30 cellular contexts compared by ENCODE assay signal in genomic region chr6:100381111-100381510, GRCh38.
DNase-seq lines count a peak whose midpoint lies in the region; ATAC-seq and TF ChIP-seq lines count a peak whose summit lies in the region.
"Had no signal": no experiment of that assay in that cellular context is flagged by ENCODE, and none has a peak within 500 bp of the region (broad histone marks: within the 10 kb centered on the region; RNA-seq: fewer than 3 reads in every experiment).

No MANE protein-coding gene starts in this region.

- H3K27me3 ChIP-seq in tibial artery, result no peaks in the 10 kb centered on the region
- H3K27me3 ChIP-seq: breast epithelium, heart left ventricle, transverse colon had no signal

- H3K27ac ChIP-seq in caudate nucleus (ENCODE audit: low read depth, low read length) (no peak overlapping the region), tibial artery (no peak overlapping the region)
- H3K27ac ChIP-seq: 22Rv1, breast epithelium, heart left ventricle, transverse colon had no signal

- H3K36me3 ChIP-seq in tibial artery, result no peaks in the 10 kb centered on the region
- H3K36me3 ChIP-seq: breast epithelium, heart left ventricle, transverse colon had no signal

- no peaks in the 10 kb centered on the region for H3K9me3 ChIP-seq in tibial artery
- H3K9me3 ChIP-seq: breast epithelium, heart left ventricle, transverse colon had no signal

- TF ChIP-seq CTCF in choroid plexus epithelial cell (conservative IDR thresholded peaks at IDR 0.05; ENCODE audit: low read depth, low read length) (no peak), tibial artery (IDR thresholded peaks at IDR 0.05) (no peak)

- no peak for ATAC-seq in GM19452 (IDR thresholded peaks at IDR 0.05; ENCODE audit: unreplicated experiment)
- ATAC-seq: activated CD8-positive, alpha-beta T cell treated with anti-CD3 and anti-CD28 coated beads, Interleukin-2, amount 10 ng/mL, durations not matched to agents 7 days and 5 days; GM12878; heart left ventricle; sciatic nerve had no signal

- intact Hi-C loops in tibial artery (cut with DNase I; ENCODE audit: low total_unique reads), result no loop called here

- peaks cover 0 to 19% (median 0%) of the 10 kb centered on the region in 4 donors for H3K4me1 ChIP-seq in tibial artery
- H3K4me1 ChIP-seq: breast epithelium, heart left ventricle, transverse colon had no signal

- DNase-seq in AG08395 (ENCODE audit: low spot score), result peak; percentile 18
- DNase-seq in MV-4-11 (lab: John Stamatoyannopoulos, UW), result peak; percentile 5
- peak; percentile 16 for DNase-seq in choroid plexus epithelial cell (ENCODE audit: low read depth)
- DNase-seq in left kidney (ENCODE audit: low read depth, low spot score), result peak; percentile 18
- DNase-seq in caudate nucleus (lab: John Stamatoyannopoulos, UW), result no peak
- DNase-seq in occipital lobe (lab: John Stamatoyannopoulos, UW), result no peak
- no peak for DNase-seq in tibial artery
- DNase-seq: activated CD4-positive, alpha-beta T cell treated with anti-CD3 and anti-CD28 coated beads for 4 hours; activated CD8-positive, alpha-beta T cell treated with anti-CD3 and anti-CD28 coated beads, Interleukin-2, amount 10 ng/mL, durations not matched to agents 7 days and 5 days; activated naive CD4-positive, alpha-beta T cell treated with anti-CD3 and anti-CD28 coated beads, Interleukin-2, amount 50 U/mL, for 16 hours; CD4-positive, CD25-positive, alpha-beta regulatory T cell; effector CD4-positive, alpha-beta T cell; foreskin melanocyte; H7; heart left ventricle; KBM-7; kidney; naive B cell; NCI-H1105; NCI-H2029 treated with DMSO at 0.1 percent for 48 hours; NCI-H226; NCI-H748 treated with DMSO at 0.1 percent for 48 hours; SHP77 treated with DMSO at 0.1 percent for 48 hours; stimulated activated CD4-positive, alpha-beta T cell treated with anti-CD3 and anti-CD28 coated beads, Interleukin-4, amount 100 ng/mL, for 24 hours; transverse colon had no signal

- H3K4me3 ChIP-seq in choroid plexus epithelial cell (ENCODE audit: low read depth, low read length) (no peak overlapping the region), tibial artery (no peak overlapping the region)
- H3K4me3 ChIP-seq: breast epithelium, GM12878, heart left ventricle, transverse colon had no signal

Comparison
In these comparisons a context has a peak if more than half of its experiments do, and no peak if none do; other contexts are left out.
1. DNase-seq: peak in AG08395 (single experiment), MV-4-11 (single experiment), choroid plexus epithelial cell (single experiment) and left kidney (single experiment); none in caudate nucleus (0 of 61), occipital lobe (single experiment) and tibial artery (0 of 2).